17 cellular contexts compared by ENCODE assay signal in the genomic region with DNA sequence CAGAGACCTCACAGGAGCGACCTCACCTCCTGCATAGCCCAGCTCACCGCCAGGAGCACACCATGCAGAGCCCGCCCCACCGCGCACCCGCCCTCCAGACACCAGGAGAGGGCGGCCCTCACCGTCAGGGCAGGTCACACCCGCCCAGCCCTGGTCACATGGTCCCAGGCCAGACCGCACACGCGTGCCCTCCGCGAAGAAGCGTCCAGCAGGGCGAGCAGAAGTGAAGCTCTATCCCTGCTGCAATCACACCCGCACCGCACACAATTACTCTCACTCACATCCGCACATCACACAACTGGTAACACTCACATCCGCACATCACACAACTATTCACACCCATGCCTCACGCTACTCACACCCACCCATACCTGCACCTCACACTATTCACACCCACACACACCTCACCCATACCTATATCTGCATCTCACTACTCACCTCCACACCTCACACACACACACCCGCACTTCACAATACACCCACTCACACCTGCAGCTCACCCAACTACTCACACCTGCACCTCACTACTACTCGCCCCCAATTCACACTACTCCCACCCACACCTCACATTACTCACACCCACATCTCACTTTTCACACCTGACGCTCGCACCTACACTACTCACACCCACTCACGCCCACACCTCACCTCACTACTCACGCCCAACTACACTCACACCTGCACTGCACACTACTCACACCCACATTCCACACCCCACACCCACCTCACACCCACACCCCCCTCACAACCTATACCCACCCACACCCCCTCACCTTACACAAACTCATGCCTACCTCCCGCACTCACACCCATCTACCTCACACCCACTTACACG.
A peak's percentile ranks its signal among the peaks of the same experiment; 100 is the strongest.
DNase-seq lines count a peak whose midpoint lies in the region; ATAC-seq and TF ChIP-seq lines count a peak whose summit lies in the region.
"Had no signal": no experiment of that assay in that cellular context is flagged by ENCODE, and none has a peak within 500 bp of the region (broad histone marks: within the 10 kb centered on the region; RNA-seq: fewer than 3 reads in every experiment).

No MANE protein-coding gene starts in this region.

- no peak overlapping the region for H4K8ac ChIP-seq in H9 (replicated peaks; ENCODE audit: insufficient read length, low read depth, low read length)

- no peaks in the 10 kb centered on the region for H3K9me2 ChIP-seq in SK-N-SH

- no peak for ATAC-seq in SK-N-SH treated with all-trans-retinoic acid at 6 μM for 48 hours
- no peak for ATAC-seq in GM21528 (IDR thresholded peaks at IDR 0.05; ENCODE audit: low FRiP score, unreplicated experiment)
- no peak for ATAC-seq in HG03045 (IDR thresholded peaks at IDR 0.05; ENCODE audit: unreplicated experiment)
- ATAC-seq: gastroesophageal sphincter, Right ventricle myocardium inferior had no signal

- H3K4me3 ChIP-seq in SK-N-SH (ENCODE audit: low read depth in 2 of 2, low read length in 1 of 2), result no peak overlapping the region
- H3K4me3 ChIP-seq in endodermal cell (ENCODE audit: low read length), result no peak overlapping the region
- H3K4me3 ChIP-seq: A549, gastroesophageal sphincter, skin epidermis had no signal

- H4K20me1 ChIP-seq in SK-N-SH (ENCODE audit: insufficient read depth), result no peaks in the 10 kb centered on the region
- no peaks in the 10 kb centered on the region for H4K20me1 ChIP-seq in H9 (ENCODE audit: control insufficient read depth, insufficient read depth, insufficient read length)

- H3K79me2 ChIP-seq in SK-N-SH (ENCODE audit: insufficient read depth), result no peaks in the 10 kb centered on the region
- no peaks in the 10 kb centered on the region for H3K79me2 ChIP-seq in H9 (ENCODE audit: insufficient read depth, low read length)

- no peak overlapping the region for H3K23ac ChIP-seq in H9 (ENCODE audit: insufficient read length, low read depth, low read length)

- H3K27ac Mint-ChIP-seq in H9 (no peak overlapping the region), endodermal cell (no peak overlapping the region), osteocyte (ENCODE audit: unreplicated experiment) (no peak overlapping the region)

- no peak overlapping the region for H3K4ac ChIP-seq in H9 (ENCODE audit: low read depth, low read length)

- no peak for TF ChIP-seq CTCF in SK-N-SH (IDR thresholded peaks at IDR 0.05)
- TF ChIP-seq CTCF in H9 (conservative IDR thresholded peaks at IDR 0.05), result peak; percentile 15; the same call in 1 of the 3 replicates
- peak; percentile 19 for TF ChIP-seq CTCF in endodermal cell (conservative IDR thresholded peaks at IDR 0.05)
- no peak for TF ChIP-seq CTCF in osteocyte (IDR thresholded peaks at IDR 0.05)

- no peaks in the 10 kb centered on the region for H3K9me3 ChIP-seq in SK-N-SH
- no peaks in the 10 kb centered on the region for H3K9me3 ChIP-seq in H9 (ENCODE audit: control insufficient read depth, low read depth, low read length)
- no peaks in the 10 kb centered on the region for H3K9me3 ChIP-seq in endodermal cell (ENCODE audit: control insufficient read depth, low read length)
- H3K9me3 ChIP-seq: A549, gastroesophageal sphincter had no signal

- no peak overlapping the region for H3K14ac ChIP-seq in H9 (ENCODE audit: insufficient read depth, low read length)

- H2AK5ac ChIP-seq in H9 (ENCODE audit: insufficient read length, low read length), result no peak overlapping the region

- peaks cover 0 to 6% of the 10 kb centered on the region in 2 experiments for H3K36me3 ChIP-seq in SK-N-SH (replicated peaks in 1 of 2; ENCODE audit: control insufficient read depth in 1 of 2, insufficient read depth in 2 of 2, low read length in 1 of 2)
- peaks cover under 1% of the 10 kb centered on the region for H3K36me3 ChIP-seq in endodermal cell (ENCODE audit: control insufficient read depth, insufficient read depth, low read length)

- no peak overlapping the region for H2BK120ac ChIP-seq in H9 (ENCODE audit: low read depth, low read length, poor library complexity, severe bottlenecking)

- H3K4me3 Mint-ChIP-seq in H9 (no peak overlapping the region), endodermal cell (no peak overlapping the region), osteocyte (ENCODE audit: unreplicated experiment) (no peak overlapping the region)
- H3K4me3 Mint-ChIP-seq: nephron progenitor cell had no signal

- H3K18ac ChIP-seq in H9 (ENCODE audit: insufficient read length, low read depth, low read length), result no peak overlapping the region

- H2AFZ ChIP-seq in SK-N-SH (ENCODE audit: low read depth) (no peak overlapping the region), H9 (ENCODE audit: low read length) (no peak overlapping the region)

- peaks cover 0 to 8% of the 10 kb centered on the region in 2 experiments; a peak in 3 of 4 replicates for H3K4me1 Mint-ChIP-seq in H9
- no peaks in the 10 kb centered on the region for H3K4me1 Mint-ChIP-seq in endodermal cell
- H3K4me1 Mint-ChIP-seq in osteocyte (ENCODE audit: unreplicated experiment), result no peaks in the 10 kb centered on the region

- H4K5ac ChIP-seq in H9 (ENCODE audit: insufficient read length, low read depth, low read length), result no peak overlapping the region

- no peaks in the 10 kb centered on the region for H3F3A ChIP-seq in SK-N-SH (replicated peaks; ENCODE audit: insufficient read depth)

- H2BK5ac ChIP-seq in H9 (ENCODE audit: insufficient read length, low read length), result no peak overlapping the region

- no peak for TF ChIP-seq EP300 in SK-N-SH (IDR thresholded peaks at IDR 0.05; ENCODE audit: borderline replicate concordance in 1 of 2, low read depth in 1 of 2, low read length in 1 of 2)

- WGBS in SK-N-SH (ENCODE audit: low lambda C conversion rate), result 97% methylated on average over 20 of the region's 29 CpGs
- 100% methylated on average over 10 of the region's 29 CpGs for WGBS in H9 (ENCODE audit: extremely low coverage, insufficient read length, low lambda C conversion rate)
- 95 to 98% methylated on average over 16 to 29 of the region's 29 CpGs for WGBS in endodermal cell (ENCODE audit: insufficient coverage in 1 of 2, insufficient read length in 1 of 2), 2 experiments

- DNase-seq in SK-N-SH (peak; percentile 52), H9 (peak; percentile 32), endodermal cell (peak; percentile 62), osteocyte (ENCODE audit: extremely low spot score, unreplicated experiment) (peak; percentile 64), CD1c-positive myeloid dendritic cell (ENCODE audit: extremely low spot score) (no peak)
- DNase-seq: effector memory CD4-positive, alpha-beta T cell; kidney glomerular epithelial cell; NCI-H1436 treated with DMSO at 0.1 percent for 48 hours; NCI-H748 treated with DMSO at 0.1 percent for 48 hours; nephron progenitor cell had no signal

- H2BK12ac ChIP-seq in H9 (ENCODE audit: insufficient read length, low read depth, low read length), result no peak overlapping the region

- H3K4me2 ChIP-seq in SK-N-SH (no peak overlapping the region), H9 (ENCODE audit: insufficient read depth, insufficient read length, low read length) (no peak overlapping the region)
- H3K4me2 ChIP-seq: A549 had no signal

- H3K36me3 Mint-ChIP-seq in H9 (ENCODE audit: insufficient read depth in 1 of 3, low read depth in 3 of 3), result peaks cover 39 to 51% (median 45%) of the 10 kb centered on the region in 3 experiments; a peak in 6 of 7 replicates
- H3K36me3 Mint-ChIP-seq in endodermal cell (ENCODE audit: low read depth), result peaks cover 52% of the 10 kb centered on the region
- H3K36me3 Mint-ChIP-seq in osteocyte (ENCODE audit: unreplicated experiment), result peaks cover 13% of the 10 kb centered on the region

- POLR2A ChIA-PET in SK-N-SH (lab: Yijun Ruan, JAX), result no interaction called here

- no peak overlapping the region for H3K56ac ChIP-seq in H9 (ENCODE audit: insufficient read length, low read depth, low read length)

- no peaks in the 10 kb centered on the region for H3K27me3 ChIP-seq in SK-N-SH (ENCODE audit: insufficient read depth)
- no peaks in the 10 kb centered on the region for H3K27me3 ChIP-seq in H9 (ENCODE audit: insufficient read depth, low read length)
- H3K27me3 ChIP-seq in endodermal cell (ENCODE audit: control insufficient read depth, insufficient read depth, low read length, poor library complexity, severe bottlenecking), result no peaks in the 10 kb centered on the region
- H3K27me3 ChIP-seq: gastroesophageal sphincter had no signal

- TF ChIP-seq RAD21 in SK-N-SH (IDR thresholded peaks at IDR 0.05; ENCODE audit: low read length), result no peak

- H3T11ph ChIP-seq in H9 (ENCODE audit: low read length), result no peak overlapping the region

- CTCF ChIA-PET in SK-N-SH (lab: Yijun Ruan, JAX), result no interaction called here

- no peaks in the 10 kb centered on the region for H3K79me1 ChIP-seq in H9 (ENCODE audit: insufficient read depth, low read depth, low read length, poor library complexity, severe bottlenecking)

- no peaks in the 10 kb centered on the region for H3K23me2 ChIP-seq in H9 (ENCODE audit: insufficient read length, low read depth, low read length, poor library complexity, severe bottlenecking)

- no peak overlapping the region for H4K91ac ChIP-seq in H9 (ENCODE audit: insufficient read length, low read depth, low read length)

- H3K4me1 ChIP-seq in SK-N-SH (ENCODE audit: control insufficient read depth in 1 of 2, insufficient read depth in 2 of 2, low read depth in 1 of 2, low read length in 1 of 2), result peaks cover 0 to 13% of the 10 kb centered on the region in 2 experiments; a peak in 1 of 4 replicates
- H3K4me1 ChIP-seq in H9 (ENCODE audit: insufficient read depth, low read length), result no peaks in the 10 kb centered on the region
- H3K4me1 ChIP-seq in endodermal cell (ENCODE audit: control insufficient read depth, insufficient read depth, low read length), result no peaks in the 10 kb centered on the region

- no peak overlapping the region for H2BK20ac ChIP-seq in H9 (ENCODE audit: low read depth, low read length, poor library complexity, severe bottlenecking)

- no peaks in the 10 kb centered on the region; a peak in 2 of 5 replicates for H3K9me3 Mint-ChIP-seq in H9
- no peaks in the 10 kb centered on the region for H3K9me3 Mint-ChIP-seq in endodermal cell
- H3K9me3 Mint-ChIP-seq in osteocyte (ENCODE audit: unreplicated experiment), result no peaks in the 10 kb centered on the region
- H3K9me3 Mint-ChIP-seq: nephron progenitor cell had no signal

- H3K27ac ChIP-seq in SK-N-SH (ENCODE audit: low read depth in 2 of 2, low read length in 1 of 2) (no peak overlapping the region), H9 (ENCODE audit: insufficient read length, low read depth, low read length) (no peak overlapping the region), endodermal cell (ENCODE audit: low read depth, low read length) (no peak overlapping the region)
- H3K27ac ChIP-seq: A549, gastroesophageal sphincter, skin epidermis had no signal

- no peak overlapping the region for H2BK15ac ChIP-seq in H9 (ENCODE audit: low read depth, low read length)

- H3K9ac ChIP-seq in SK-N-SH, result no peak overlapping the region
- H3K9ac ChIP-seq in H9 (ENCODE audit: extremely low read depth, insufficient read length, low read length), result no peak overlapping the region
- no peak overlapping the region for H3K9ac ChIP-seq in endodermal cell (ENCODE audit: extremely low read depth, low read length, poor library complexity, severe bottlenecking)

- H3K27me3 Mint-ChIP-seq in H9 (ENCODE audit: low read depth) (no peaks in the 10 kb centered on the region), endodermal cell (ENCODE audit: insufficient read depth) (no peaks in the 10 kb centered on the region), osteocyte (ENCODE audit: unreplicated experiment) (no peaks in the 10 kb centered on the region)

TF ChIP-seq in SK-N-SH treated with all-trans-retinoic acid at 6 μM for 48 hours, 23 proteins besides CTCF, POLR2A, EP300 and RAD21 (continues in another document):
- TF ChIP-seq ZFP30 (CRISPR knock-in tag; IDR thresholded peaks at IDR 0.05), result no peak

Comparison
In these comparisons a context has a peak if more than half of its experiments do, and no peak if none do; other contexts are left out.
1. CTCF ChIP-seq: peak in H9 (single experiment) and endodermal cell (single experiment); none in SK-N-SH (single experiment) and osteocyte (single experiment).